In the genomic region with DNA sequence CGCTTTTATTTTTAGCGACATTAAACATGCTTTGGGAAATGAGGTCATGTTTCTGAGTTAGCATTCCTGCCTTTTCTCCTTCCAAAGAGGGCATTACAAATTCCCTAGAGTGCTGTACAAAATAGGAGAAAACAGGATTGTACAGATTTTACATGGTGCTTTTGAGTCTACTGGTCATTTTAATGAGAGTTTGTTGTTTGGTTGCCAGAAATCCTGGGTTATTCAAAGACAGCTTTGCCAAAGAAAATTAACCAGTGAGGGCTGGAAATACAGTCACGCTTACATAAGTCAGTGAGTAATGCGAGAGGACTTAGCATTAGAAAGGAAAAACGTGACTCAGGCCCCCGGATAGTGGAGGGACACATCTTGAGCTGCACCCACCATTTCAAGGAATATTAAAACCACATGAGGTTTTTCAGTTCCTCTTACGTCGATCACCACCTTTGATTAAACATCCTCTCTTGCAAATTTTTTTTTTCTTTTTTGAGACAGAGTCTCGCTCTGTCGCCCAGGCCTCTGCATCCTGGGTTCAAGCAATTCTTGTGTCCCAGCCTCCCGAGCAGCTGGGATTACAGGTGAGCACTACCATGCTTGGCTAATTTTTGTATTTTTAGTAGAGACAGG, we compare ENCODE assay signal across 8 cellular contexts. TPM values are rescaled to one million over a fixed set of nuclear protein-coding genes. Genes with fewer than 3 reads are reported as not detected.
A peak's percentile ranks its signal among the peaks of the same experiment; 100 is the strongest.
DNase-seq lines count a peak whose midpoint lies in the region; ATAC-seq, FAIRE-seq and TF ChIP-seq lines count a peak whose summit lies in the region.

No MANE protein-coding gene starts in this region.

- H3K4me1 ChIP-seq in parathyroid adenoma (no peaks in the 10 kb centered on the region), aorta (ENCODE audit: control insufficient read depth in 1 of 2, insufficient read depth in 2 of 2, low read length in 2 of 2) (peaks cover 3 to 4% of the 10 kb centered on the region in 2 donors)

- peak overlapping the region; percentile 87 to 90 for H3K27ac ChIP-seq in coronary artery
- H3K27ac ChIP-seq in parathyroid adenoma = peak overlapping the region; percentile 7
- peak overlapping the region in 1 of 2 donors; percentile 96 for H3K27ac ChIP-seq in aorta (ENCODE audit: low read depth in 1 of 2, low read length in 2 of 2)

- H3K9ac ChIP-seq in parathyroid adenoma = no peak overlapping the region

- CTCF ChIA-PET in activated B cell treated with CpG ODN at 0.5 μM for 24 hours (lab: Charles Lee) = no interaction called here

- no peaks in the 10 kb centered on the region for H3K36me3 ChIP-seq in parathyroid adenoma (ENCODE audit: control insufficient read depth, insufficient read depth, low read length)
- no peaks in the 10 kb centered on the region for H3K36me3 ChIP-seq in aorta (ENCODE audit: control insufficient read depth in 1 of 2, insufficient read depth in 2 of 2, low read length in 1 of 2)

- peaks cover 56% of the 10 kb centered on the region for H3K4me1 Mint-ChIP-seq in activated B cell treated with CpG ODN at 0.5 μM for 24 hours

- ATAC-seq in HG03571 (IDR thresholded peaks at IDR 0.05; ENCODE audit: unreplicated experiment) (peak; percentile 23), activated B cell treated with CpG ODN at 0.5 μM for 24 hours (ENCODE audit: low read depth) (peak; percentile 29), aorta (ENCODE audit: low FRiP score) (peak; percentile 66)

- no peak overlapping the region for H3K4me2 ChIP-seq in parathyroid adenoma (ENCODE audit: low read length)

- H3K4me3 ChIP-seq in coronary artery = peak overlapping the region; percentile 7
- H3K4me3 ChIP-seq in parathyroid adenoma (ENCODE audit: low read depth, low read length) = no peak overlapping the region
- no peak overlapping the region for H3K4me3 ChIP-seq in aorta (ENCODE audit: low read length in 2 of 2)

- H3K9me3 Mint-ChIP-seq in activated B cell treated with CpG ODN at 0.5 μM for 24 hours = no peaks in the 10 kb centered on the region

- POLR2A ChIA-PET in activated B cell treated with CpG ODN at 0.5 μM for 24 hours (lab: Charles Lee) = interaction anchor here (1.0 to 1.5 kb wide), 2 partner anchors 897 to 1775 kb away, joined by 3 to 5 read pairs; partner anchors contain the start of gene MICU2

- peak; percentile 91 for FAIRE-seq in GM18507 (lab: Jason Lieb, UNC)

- H3K36me3 Mint-ChIP-seq in activated B cell treated with CpG ODN at 0.5 μM for 24 hours (ENCODE audit: low read depth) = peaks cover 1% of the 10 kb centered on the region

- H3K79me2 ChIP-seq in parathyroid adenoma = peaks cover 1% of the 10 kb centered on the region

- H3K4me3 Mint-ChIP-seq in activated B cell treated with CpG ODN at 0.5 μM for 24 hours = peak overlapping the region; percentile 45

- peak overlapping the region; percentile 80 for H3K27ac Mint-ChIP-seq in activated B cell treated with CpG ODN at 0.5 μM for 24 hours

- H3K27me3 ChIP-seq in parathyroid adenoma (ENCODE audit: control insufficient read depth, insufficient read depth, low read length) (no peaks in the 10 kb centered on the region), aorta (ENCODE audit: control insufficient read depth in 1 of 2, insufficient read depth in 2 of 2, low read length in 1 of 2) (no peaks in the 10 kb centered on the region)

- intact Hi-C loops in activated B cell treated with CpG ODN at 0.5 μM for 24 hours (cut with micrococcal nuclease) = loop anchor here (1.0 to 5.0 kb wide), 4 partner anchors 89 to 1909 kb away; partner anchors contain the start of gene MTMR6
- intact Hi-C loops in aorta (cut with DNase I) = loop anchor here (5.0 kb wide), 3 partner anchors 34 to 894 kb away; no protein-coding TSS in a partner anchor

- TF ChIP-seq CTCF in activated B cell treated with CpG ODN at 0.5 μM for 24 hours (IDR thresholded peaks at IDR 0.05) (no peak), coronary artery (IDR thresholded peaks at IDR 0.05) (no peak), parathyroid adenoma (IDR thresholded peaks at IDR 0.05) (no peak)

- H3K9me3 ChIP-seq in parathyroid adenoma (ENCODE audit: control insufficient read depth, low read length) (no peaks in the 10 kb centered on the region), aorta (ENCODE audit: control insufficient read depth, low read length) (no peaks in the 10 kb centered on the region)

- DNase-seq in GM18507 (ENCODE audit: extremely low spot score, insufficient read length, low read depth) (peak; percentile 30), activated B cell treated with CpG ODN at 0.5 μM for 24 hours (peak; percentile 27), coronary artery (ENCODE audit: low spot score) (peak; percentile 75), aorta (peak in 1 of 2 donors; percentile 61), NCI-H2227 treated with DMSO at 0.1 percent for 48 hours (lab: John Stamatoyannopoulos, UW) (no peak), NCI-H1417 (lab: John Stamatoyannopoulos, UW) (no peak)

- H2AFZ ChIP-seq in parathyroid adenoma = no peak overlapping the region

- no peaks in the 10 kb centered on the region for H3K27me3 Mint-ChIP-seq in activated B cell treated with CpG ODN at 0.5 μM for 24 hours

- WGBS in aorta, 2 donors = 14 to 15% methylated on average over 11 of the region's 11 CpGs

RNA-seq across cellular contexts. Expression of gene SACS, which starts 55.4 kb away (rescaled TPM):
- 27.2 and 29.3 TPM in 2 replicates for total RNA-seq in activated B cell treated with CpG ODN at 0.5 μM for 24 hours
- 10 to 100 TPM; 35.8 to 79.0 TPM for total RNA-seq in aorta
- 10 to 100 TPM in 1 of 2 donors, 1 to 10 TPM in 1; 3.0 to 16.7 TPM for polyA plus RNA-seq in aorta

Comparison
In these comparisons a context has a peak if more than half of its experiments do, and no peak if none do; other contexts are left out.
1. DNase-seq: peak in GM18507 (single experiment), activated B cell treated with CpG ODN at 0.5 μM for 24 hours (single experiment) and coronary artery (single experiment); none in NCI-H2227 treated with DMSO at 0.1 percent for 48 hours (single experiment) and NCI-H1417 (0 of 3).
2. Peak in every context shown above with its lines, with median percentiles within 50 percentile points of each other: ATAC-seq.